8 cellular contexts compared by ENCODE assay signal in genomic region chr3:102179321-102180290, GRCh38.
DNase-seq lines count a peak whose midpoint lies in the region; ATAC-seq lines count a peak whose summit lies in the region.

No MANE protein-coding gene starts in this region.

- no peak overlapping the region for H3K27ac Mint-ChIP-seq in stimulated activated memory B cell treated with anti-CD40 and anti-IgM and Interleukin-4, amounts not matched to agents 10 μg/mL and 1 μg/mL and 100 μg/mL, for 72 hours
- H3K27ac Mint-ChIP-seq in activated CD4-positive, alpha-beta T cell treated with anti-CD3 and anti-CD28 coated beads, Interleukin-2, amount 10 ng/mL, durations not matched to agents 7 days and 5 days: no peak overlapping the region

- peak overlapping the region; percentile 27 for H3K27ac ChIP-seq in duodenal mucosa (ENCODE audit: low read depth, low read length)

- H3K36me3 Mint-ChIP-seq in stimulated activated memory B cell treated with anti-CD40 and anti-IgM and Interleukin-4, amounts not matched to agents 10 μg/mL and 1 μg/mL and 100 μg/mL, for 72 hours: no peaks in the 10 kb centered on the region
- no peaks in the 10 kb centered on the region for H3K36me3 Mint-ChIP-seq in activated CD4-positive, alpha-beta T cell treated with anti-CD3 and anti-CD28 coated beads, Interleukin-2, amount 10 ng/mL, durations not matched to agents 7 days and 5 days (ENCODE audit: low read depth)

- no peaks in the 10 kb centered on the region for H3K9me3 ChIP-seq in duodenal mucosa (ENCODE audit: control insufficient read depth in 1 of 2, low read length in 2 of 2)

- POLR2A ChIA-PET in activated CD4-positive, alpha-beta T cell treated with anti-CD3 and anti-CD28 coated beads, Interleukin-2, amount 10 ng/mL, durations not matched to agents 7 days and 5 days (lab: Charles Lee): no interaction called here

- peak; percentile 72 for ATAC-seq in GM18909 (IDR thresholded peaks at IDR 0.05; ENCODE audit: poor library complexity, unreplicated experiment)
- peak; percentile 67 for ATAC-seq in HG03159 (IDR thresholded peaks at IDR 0.05; ENCODE audit: unreplicated experiment)
- peak; percentile 69 for ATAC-seq in stimulated activated memory B cell treated with anti-CD40 and anti-IgM and Interleukin-4, amounts not matched to agents 10 μg/mL and 1 μg/mL and 100 μg/mL, for 72 hours
- ATAC-seq in GM18520 (IDR thresholded peaks at IDR 0.05; ENCODE audit: unreplicated experiment): no peak

- no peaks in the 10 kb centered on the region for H3K9me3 Mint-ChIP-seq in stimulated activated memory B cell treated with anti-CD40 and anti-IgM and Interleukin-4, amounts not matched to agents 10 μg/mL and 1 μg/mL and 100 μg/mL, for 72 hours
- peaks cover 3% of the 10 kb centered on the region for H3K9me3 Mint-ChIP-seq in activated CD4-positive, alpha-beta T cell treated with anti-CD3 and anti-CD28 coated beads, Interleukin-2, amount 10 ng/mL, durations not matched to agents 7 days and 5 days

- H3K4me3 ChIP-seq in duodenal mucosa (ENCODE audit: low read depth in 1 of 2, low read length in 2 of 2): peak overlapping the region; percentile 52 to 64

- DNase-seq in hippocampal formation (lab: John Stamatoyannopoulos, UW): no peak
- no peak for DNase-seq in activated CD4-positive, alpha-beta T cell treated with anti-CD3 and anti-CD28 coated beads, Interleukin-2, amount 10 ng/mL, durations not matched to agents 7 days and 5 days
- DNase-seq in SIG-M5 (lab: John Stamatoyannopoulos, UW): no peak

- no peak overlapping the region for H3K4me3 Mint-ChIP-seq in stimulated activated memory B cell treated with anti-CD40 and anti-IgM and Interleukin-4, amounts not matched to agents 10 μg/mL and 1 μg/mL and 100 μg/mL, for 72 hours
- H3K4me3 Mint-ChIP-seq in activated CD4-positive, alpha-beta T cell treated with anti-CD3 and anti-CD28 coated beads, Interleukin-2, amount 10 ng/mL, durations not matched to agents 7 days and 5 days: no peak overlapping the region

- peak overlapping the region; percentile 2 to 11 for H3K9ac ChIP-seq in duodenal mucosa (ENCODE audit: low read depth in 1 of 2, low read length in 2 of 2)

- H3K4me1 Mint-ChIP-seq in stimulated activated memory B cell treated with anti-CD40 and anti-IgM and Interleukin-4, amounts not matched to agents 10 μg/mL and 1 μg/mL and 100 μg/mL, for 72 hours: peaks cover 6% of the 10 kb centered on the region
- H3K4me1 Mint-ChIP-seq in activated CD4-positive, alpha-beta T cell treated with anti-CD3 and anti-CD28 coated beads, Interleukin-2, amount 10 ng/mL, durations not matched to agents 7 days and 5 days: peaks cover 5% of the 10 kb centered on the region

- no peaks in the 10 kb centered on the region for H3K27me3 ChIP-seq in duodenal mucosa (ENCODE audit: control insufficient read depth in 1 of 2, insufficient read depth in 2 of 2, low read length in 2 of 2)

- H3K36me3 ChIP-seq in duodenal mucosa (ENCODE audit: control insufficient read depth in 1 of 2, insufficient read depth in 2 of 2, low read length in 2 of 2): no peaks in the 10 kb centered on the region

- CTCF ChIA-PET in activated CD4-positive, alpha-beta T cell treated with anti-CD3 and anti-CD28 coated beads, Interleukin-2, amount 10 ng/mL, durations not matched to agents 7 days and 5 days (lab: Charles Lee): interaction anchor here (0.7 kb wide), 4 partner anchors 11 to 400 kb away, joined by 3 read pairs; no protein-coding TSS in a partner anchor

- H3K27me3 Mint-ChIP-seq in stimulated activated memory B cell treated with anti-CD40 and anti-IgM and Interleukin-4, amounts not matched to agents 10 μg/mL and 1 μg/mL and 100 μg/mL, for 72 hours: no peaks in the 10 kb centered on the region
- H3K27me3 Mint-ChIP-seq in activated CD4-positive, alpha-beta T cell treated with anti-CD3 and anti-CD28 coated beads, Interleukin-2, amount 10 ng/mL, durations not matched to agents 7 days and 5 days: no peaks in the 10 kb centered on the region

- peaks cover 36 to 43% of the 10 kb centered on the region in 2 donors for H3K4me1 ChIP-seq in duodenal mucosa (ENCODE audit: control insufficient read depth in 1 of 2, insufficient read depth in 2 of 2, low read length in 2 of 2)
